In the genomic region with DNA sequence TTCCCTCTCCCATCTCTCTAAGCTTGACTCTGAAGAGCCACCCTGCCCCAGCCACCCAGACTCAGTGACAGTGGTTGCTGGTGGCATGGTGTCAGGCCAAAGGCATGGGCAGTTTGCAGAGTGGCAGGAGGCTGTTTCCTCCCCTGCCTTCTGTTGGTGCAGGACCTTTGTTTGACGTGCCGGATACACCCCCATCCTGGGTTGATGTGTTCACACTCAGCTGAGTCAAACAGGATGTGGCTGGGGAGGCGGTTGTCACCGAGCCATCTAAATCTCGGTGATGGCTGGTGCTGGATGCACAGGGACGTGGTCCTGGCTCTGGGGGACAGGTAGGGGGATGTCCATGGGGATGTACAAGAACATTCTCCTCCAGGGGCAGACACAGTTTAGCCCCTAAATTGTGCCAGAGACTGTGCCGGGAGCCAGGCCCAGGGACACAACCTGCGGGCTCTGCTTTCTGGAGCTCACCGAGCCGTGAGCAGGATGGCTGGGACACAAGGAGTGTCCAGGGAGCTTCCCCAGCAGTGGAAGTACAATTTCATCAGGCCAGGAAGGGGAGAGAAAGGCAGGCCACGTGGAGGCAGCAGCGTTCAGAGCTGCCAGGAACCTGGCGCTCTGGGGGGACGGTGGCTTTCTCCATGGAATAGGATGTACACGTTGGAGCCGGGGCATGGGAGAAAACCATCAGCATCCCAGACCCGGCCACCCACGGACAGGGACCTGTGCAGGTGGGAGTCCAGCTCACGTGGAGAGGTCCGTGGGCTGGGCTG, we compare ENCODE assay signal across 8 cellular contexts.
DNase-seq lines count a peak whose midpoint lies in the region; ATAC-seq and TF ChIP-seq lines count a peak whose summit lies in the region.

No MANE protein-coding gene starts in this region.

- H3K4me1 Mint-ChIP-seq in activated B cell treated with CpG ODN at 0.5 μM for 24 hours (peaks cover 94% of the 10 kb centered on the region), naive B cell (peaks cover 77 to 91% (median 84%) of the 10 kb centered on the region in 3 donors)
- H3K4me1 Mint-ChIP-seq in central memory CD8-positive, alpha-beta T cell = peaks cover 94% of the 10 kb centered on the region
- peaks cover 100% of the 10 kb centered on the region for H3K4me1 Mint-ChIP-seq in stimulated activated naive CD8-positive, alpha-beta T cell treated with anti-CD3 and anti-CD28 coated beads, Interleukin-15, amount 100 ng/mL, for 72 hours

- H3K27me3 Mint-ChIP-seq in activated B cell treated with CpG ODN at 0.5 μM for 24 hours (no peaks in the 10 kb centered on the region), naive B cell (no peaks in the 10 kb centered on the region)
- no peaks in the 10 kb centered on the region for H3K27me3 Mint-ChIP-seq in central memory CD8-positive, alpha-beta T cell
- no peaks in the 10 kb centered on the region for H3K27me3 Mint-ChIP-seq in stimulated activated naive CD8-positive, alpha-beta T cell treated with anti-CD3 and anti-CD28 coated beads, Interleukin-15, amount 100 ng/mL, for 72 hours

- ATAC-seq in GM18907 (IDR thresholded peaks at IDR 0.05; ENCODE audit: unreplicated experiment) (peak; percentile 59), HG03439 (IDR thresholded peaks at IDR 0.05; ENCODE audit: unreplicated experiment) (peak; percentile 61), activated B cell treated with CpG ODN at 0.5 μM for 24 hours (ENCODE audit: low read depth) (peak; percentile 70), naive B cell (ENCODE audit: low read depth in 2 of 2) (peak; percentile 77 to 78)
- peak; percentile 80 for ATAC-seq in central memory CD8-positive, alpha-beta T cell (replicated peaks; ENCODE audit: extremely low read depth, poor library complexity, severe bottlenecking)
- peak; percentile 86 for ATAC-seq in stimulated activated naive CD8-positive, alpha-beta T cell treated with anti-CD3 and anti-CD28 coated beads, Interleukin-15, amount 100 ng/mL, for 72 hours

- intact Hi-C loops in activated B cell treated with CpG ODN at 0.5 μM for 24 hours (cut with micrococcal nuclease) = loop anchor here (1.0 to 10.0 kb wide), 3 partner anchors 89 to 610 kb away; no protein-coding TSS in a partner anchor

- H3K9me3 Mint-ChIP-seq in activated B cell treated with CpG ODN at 0.5 μM for 24 hours = no peaks in the 10 kb centered on the region
- no peaks in the 10 kb centered on the region for H3K9me3 Mint-ChIP-seq in central memory CD8-positive, alpha-beta T cell
- peaks cover 0 to 3% (median 0%) of the 10 kb centered on the region in 7 donors for H3K9me3 Mint-ChIP-seq in naive B cell
- no peaks in the 10 kb centered on the region for H3K9me3 Mint-ChIP-seq in stimulated activated naive CD8-positive, alpha-beta T cell treated with anti-CD3 and anti-CD28 coated beads, Interleukin-15, amount 100 ng/mL, for 72 hours

- POLR2A ChIA-PET in activated B cell treated with CpG ODN at 0.5 μM for 24 hours (lab: Charles Lee) = interaction anchor here (0.6 to 9.6 kb wide), 27 partner anchors 10 to 858 kb away, joined by 3 to 191 read pairs (median 8); a partner anchor contains a TSS

- no peak for TF ChIP-seq CTCF in activated B cell treated with CpG ODN at 0.5 μM for 24 hours (IDR thresholded peaks at IDR 0.05)

- DNase-seq in activated B cell treated with CpG ODN at 0.5 μM for 24 hours (peak; percentile 60), naive B cell (peak; percentile 85), NCI-H1417 (lab: John Stamatoyannopoulos, UW) (no peak), NCI-H2107 (lab: John Stamatoyannopoulos, UW) (no peak)
- DNase-seq in central memory CD8-positive, alpha-beta T cell (ENCODE audit: low spot score in 2 of 2) = peak; percentile 65 to 78
- DNase-seq in stimulated activated naive CD8-positive, alpha-beta T cell treated with anti-CD3 and anti-CD28 coated beads, Interleukin-15, amount 100 ng/mL, for 72 hours = peak; percentile 74 to 89

- H3K27ac Mint-ChIP-seq in activated B cell treated with CpG ODN at 0.5 μM for 24 hours = peak overlapping the region; percentile 96
- peak overlapping the region; percentile 98 for H3K27ac Mint-ChIP-seq in central memory CD8-positive, alpha-beta T cell (ENCODE audit: low read depth)
- peak overlapping the region; percentile 96 to 99 (median 98) for H3K27ac Mint-ChIP-seq in naive B cell
- H3K27ac Mint-ChIP-seq in stimulated activated naive CD8-positive, alpha-beta T cell treated with anti-CD3 and anti-CD28 coated beads, Interleukin-15, amount 100 ng/mL, for 72 hours = peak overlapping the region; percentile 92 to 98

- H3K4me3 Mint-ChIP-seq in activated B cell treated with CpG ODN at 0.5 μM for 24 hours (peak overlapping the region; percentile 89), naive B cell (peak overlapping the region; percentile 86 to 99 (median 95))
- peak overlapping the region; percentile 89 for H3K4me3 Mint-ChIP-seq in central memory CD8-positive, alpha-beta T cell
- H3K4me3 Mint-ChIP-seq in stimulated activated naive CD8-positive, alpha-beta T cell treated with anti-CD3 and anti-CD28 coated beads, Interleukin-15, amount 100 ng/mL, for 72 hours = peak overlapping the region; percentile 85 to 99

- CTCF ChIA-PET in activated B cell treated with CpG ODN at 0.5 μM for 24 hours (lab: Charles Lee) = interaction anchor here (0.6 to 2.7 kb wide), 8 partner anchors 17 to 609 kb away, joined by 3 to 36 read pairs (median 8); no protein-coding TSS in a partner anchor

- H3K36me3 Mint-ChIP-seq in activated B cell treated with CpG ODN at 0.5 μM for 24 hours (ENCODE audit: low read depth) (peaks cover 19% of the 10 kb centered on the region), naive B cell (peaks cover 0 to 5% of the 10 kb centered on the region in 2 donors)
- H3K36me3 Mint-ChIP-seq in central memory CD8-positive, alpha-beta T cell (ENCODE audit: insufficient read depth) = peaks cover 23% of the 10 kb centered on the region

Comparison
In these comparisons a context has a peak if more than half of its experiments do, and no peak if none do; other contexts are left out.
1. DNase-seq: peak in activated B cell treated with CpG ODN at 0.5 μM for 24 hours (single experiment), central memory CD8-positive, alpha-beta T cell (2 of 2), naive B cell (single experiment) and stimulated activated naive CD8-positive, alpha-beta T cell treated with anti-CD3 and anti-CD28 coated beads, Interleukin-15, amount 100 ng/mL, for 72 hours (2 of 2); none in NCI-H1417 (0 of 3) and NCI-H2107 (single experiment).
2. Peak in every context shown above with its lines, with median percentiles within 50 percentile points of each other: ATAC-seq, H3K27ac Mint-ChIP-seq and H3K4me3 Mint-ChIP-seq.